Comparison of ENCODE assay signal across 8 cellular contexts in genomic region chr3:187714404-187714979, GRCh38.
DNase-seq lines count a peak whose midpoint lies in the region; ATAC-seq and TF ChIP-seq lines count a peak whose summit lies in the region.

No MANE protein-coding gene starts in this region.

- in situ Hi-C loops in astrocyte of the spinal cord (cut with HindIII; ENCODE audit: low sequenced_read_pairs): no loop called here

- peaks cover 5% of the 10 kb centered on the region for H3K4me1 ChIP-seq in ACC112 (ENCODE audit: control insufficient read depth, insufficient read depth, low read length, unreplicated experiment)
- H3K4me1 ChIP-seq in iPS DF 6.9 (ENCODE audit: control insufficient read depth, insufficient read depth, low read length): no peaks in the 10 kb centered on the region

- no peaks in the 10 kb centered on the region for H3K79me2 ChIP-seq in ACC112 (ENCODE audit: control insufficient read depth, insufficient read depth, low read length, unreplicated experiment)

- WGBS in iPS DF 6.9 (ENCODE audit: insufficient coverage, insufficient read length): no CpG with 5 or more reads among the region's 4 CpGs

- no peak overlapping the region for H3K27ac ChIP-seq in ACC112 (ENCODE audit: low read depth, low read length)
- no peak overlapping the region for H3K27ac ChIP-seq in iPS DF 6.9 (ENCODE audit: low read length)

- DNase-seq in NCI-H2081 (lab: John Stamatoyannopoulos, UW) (peak; percentile 83 to 85), T-helper 9 cell (peak; percentile 59), astrocyte of the spinal cord (ENCODE audit: low read depth, low spot score) (peak; percentile 71), iPS DF 6.9 (ENCODE audit: low read depth, low spot score) (peak; percentile 78)
- DNase-seq in stimulated activated CD4-positive, alpha-beta T cell treated with anti-CD3 and anti-CD28 coated beads, Interleukin-15, amount 100 ng/mL, for 48 hours (ENCODE audit: low read depth in 2 of 2): peak; percentile 43 to 58

- no peak overlapping the region for H3K4me3 ChIP-seq in ACC112 (ENCODE audit: low read depth, low read length)
- H3K4me3 ChIP-seq in astrocyte of the spinal cord (ENCODE audit: low read depth, low read length): no peak overlapping the region
- no peak overlapping the region for H3K4me3 ChIP-seq in iPS DF 6.9 (ENCODE audit: low read length)

- peak overlapping the region; percentile 85 for H2AFZ ChIP-seq in ACC112 (ENCODE audit: low read length, unreplicated experiment)

- TF ChIP-seq CTCF in astrocyte of the spinal cord (IDR thresholded peaks at IDR 0.05; ENCODE audit: low read depth, low read length): peak; percentile 91

- ATAC-seq in GM18517 (IDR thresholded peaks at IDR 0.05; ENCODE audit: unreplicated experiment) (peak; percentile 87), HG03025 (IDR thresholded peaks at IDR 0.05; ENCODE audit: low FRiP score, unreplicated experiment) (peak; percentile 82)

- H3K36me3 ChIP-seq in ACC112 (ENCODE audit: insufficient read depth, low read length): no peaks in the 10 kb centered on the region
- H3K36me3 ChIP-seq in iPS DF 6.9 (ENCODE audit: control insufficient read depth, insufficient read depth, low read length): no peaks in the 10 kb centered on the region

- no peaks in the 10 kb centered on the region for H3K27me3 ChIP-seq in ACC112 (ENCODE audit: insufficient read depth, low read length)
- H3K27me3 ChIP-seq in iPS DF 6.9 (ENCODE audit: control insufficient read depth, insufficient read depth, low read length): no peaks in the 10 kb centered on the region

- no peaks in the 10 kb centered on the region for H3K9me3 ChIP-seq in iPS DF 6.9 (ENCODE audit: control insufficient read depth, insufficient read depth, low read length)
